ENCODE assay signal across 8 cellular contexts in the genomic region with DNA sequence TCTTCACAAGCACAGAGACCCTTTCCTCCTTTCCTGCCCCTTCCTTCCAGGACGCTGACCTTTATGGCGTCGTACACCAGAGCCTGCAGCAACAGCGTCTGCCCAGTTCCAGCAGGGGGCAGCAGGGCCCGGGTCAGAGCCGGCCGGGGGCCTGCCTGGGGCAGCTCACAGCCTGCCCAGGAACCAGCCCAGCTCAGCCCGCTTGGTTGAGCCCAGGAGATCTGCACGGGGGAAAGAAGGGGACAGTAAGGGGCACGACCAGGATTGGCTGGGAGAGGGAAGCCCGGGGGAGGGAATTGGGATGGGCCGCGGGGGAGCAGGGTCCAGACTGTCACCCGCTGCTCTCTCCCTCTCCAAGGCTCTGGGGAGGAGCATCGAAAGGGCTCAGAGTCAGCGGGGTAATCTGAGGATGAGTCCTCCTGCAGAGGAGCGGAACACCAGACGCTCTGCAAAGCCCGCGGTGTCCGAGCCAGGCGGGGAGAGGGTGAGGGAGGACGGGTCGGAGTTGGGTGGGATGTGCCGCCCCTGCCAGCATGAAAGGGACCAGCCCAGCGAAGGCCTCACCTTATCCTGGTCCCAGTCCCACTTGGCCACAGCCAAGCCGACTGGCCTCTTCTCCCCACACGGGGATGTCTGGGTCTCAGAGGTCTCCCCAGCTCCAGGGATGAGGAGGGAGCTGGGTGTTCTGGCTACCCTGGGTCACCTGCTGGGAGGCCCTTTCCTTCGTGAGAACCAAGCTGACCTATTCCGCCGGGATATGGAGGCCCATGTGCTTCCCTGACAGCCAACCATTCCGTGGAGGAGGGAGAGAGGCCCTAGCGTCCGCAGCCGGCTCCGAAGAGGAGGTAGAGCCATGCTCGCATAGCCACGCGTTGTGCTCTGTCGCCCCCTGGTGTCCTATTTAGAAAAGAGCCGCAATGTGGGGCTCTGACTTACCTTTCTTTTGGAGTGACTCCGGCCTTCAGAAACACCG. TPM values are rescaled to one million over a fixed set of nuclear protein-coding genes. Genes with fewer than 3 reads are reported as not detected.
A peak's percentile ranks its signal among the peaks of the same experiment; 100 is the strongest.
DNase-seq lines count a peak whose midpoint lies in the region; ATAC-seq and TF ChIP-seq lines count a peak whose summit lies in the region.

No MANE protein-coding gene starts in this region.

- H4K20me1 ChIP-seq in IMR-90 (ENCODE audit: insufficient read depth, low read length) (no peaks in the 10 kb centered on the region), OCI-LY3 (ENCODE audit: insufficient read depth, low read length) (no peaks in the 10 kb centered on the region)

- H2AFZ ChIP-seq in IMR-90 (replicated peaks; ENCODE audit: low read length, poor library complexity): peak overlapping the region; percentile 94
- H2AFZ ChIP-seq in OCI-LY3 (ENCODE audit: low read depth, low read length): peak overlapping the region; percentile 90

- H3K4me1 ChIP-seq in IMR-90 (ENCODE audit: control insufficient read depth, insufficient read depth, low read length): peaks cover 2% of the 10 kb centered on the region; the same call in 1 of the 2 replicates
- H3K4me1 ChIP-seq in OCI-LY3 (ENCODE audit: low read length): peaks cover 4% of the 10 kb centered on the region; the same call in 1 of the 2 replicates

- H3K9me3 ChIP-seq in IMR-90 (ENCODE audit: control insufficient read depth, insufficient read depth, low read length): no peaks in the 10 kb centered on the region
- H3K9me3 ChIP-seq in OCI-LY3 (ENCODE audit: insufficient read depth, low read length): no peaks in the 10 kb centered on the region

- no peak overlapping the region for H2BK5ac ChIP-seq in IMR-90 (ENCODE audit: low read depth, low read length, poor library complexity, severe bottlenecking)

- no peak overlapping the region for H4K5ac ChIP-seq in IMR-90 (ENCODE audit: low read depth, low read length)

- no peak overlapping the region for H4K8ac ChIP-seq in IMR-90 (ENCODE audit: low read depth in 2 of 2, low read length in 2 of 2)

- no peaks in the 10 kb centered on the region for H3K79me2 ChIP-seq in OCI-LY3 (ENCODE audit: low read length)

- H3K36me3 ChIP-seq in IMR-90 (ENCODE audit: control insufficient read depth, insufficient read depth, low read length) (peaks cover 3% of the 10 kb centered on the region; the same call in 1 of the 2 replicates), OCI-LY3 (replicated peaks; ENCODE audit: low read depth, low read length) (no peaks in the 10 kb centered on the region)

- no peaks in the 10 kb centered on the region for H3K9me1 ChIP-seq in IMR-90 (ENCODE audit: insufficient read depth, low read length)

- H3K4me3 ChIP-seq in IMR-90 (ENCODE audit: insufficient read depth, low read depth, low read length): no peak overlapping the region
- peak overlapping the region; percentile 82 for H3K4me3 ChIP-seq in OCI-LY3 (ENCODE audit: low read length)

- dilution Hi-C loops in IMR-90 (cut with HindIII; ENCODE audit: low sequenced_read_pairs, unreplicated experiment): no loop called here

- no peak for TF ChIP-seq POLR2A in IMR-90 (IDR thresholded peaks at IDR 0.05; ENCODE audit: low read depth, low read length)

- H2AK5ac ChIP-seq in IMR-90 (ENCODE audit: low read depth, low read length): no peak overlapping the region; the same call in 1 of the 2 replicates

- no peak overlapping the region for H3K27ac ChIP-seq in IMR-90 (ENCODE audit: insufficient read depth, low read length)
- no peak overlapping the region for H3K27ac ChIP-seq in OCI-LY3 (ENCODE audit: low read length)

- no TSS peak for BruUV-seq in IMR-90 (replicated peaks; lab: Mats Ljungman, UMichigan)

- peak; percentile 72 for DNase-seq in NK-92 treated with Interleukin-12 subunit alpha and Interleukin-12 subunit beta, amount 100 ng/mL, for 24 hours (lab: John Stamatoyannopoulos, UW)
- DNase-seq in NK-92 (lab: John Stamatoyannopoulos, UW; ENCODE audit: unreplicated experiment): no peak
- peak; percentile 69 for DNase-seq in IMR-90
- DNase-seq in activated T-cell treated with anti-CD3 and anti-CD28 coated beads for 24 hours (ENCODE audit: low read depth): peak; percentile 75
- DNase-seq in epidermal melanocyte (ENCODE audit: insufficient read length, low spot score): peak; percentile 95
- peak; percentile 83 for DNase-seq in middle frontal gyrus (ENCODE audit: extremely low spot score, low spot score)
- DNase-seq in stimulated activated CD8-positive, alpha-beta memory T cell treated with anti-CD3 and anti-CD28 coated beads, Interleukin-2, amount 100 ng/mL, for 1 hour (ENCODE audit: low read depth in 2 of 2): peak; percentile 62 to 72

- H3K27me3 ChIP-seq in IMR-90 (ENCODE audit: control insufficient read depth, insufficient read depth, low read length) (peaks cover 20% of the 10 kb centered on the region), OCI-LY3 (ENCODE audit: low read depth, low read length) (peaks cover 47% of the 10 kb centered on the region)

- intact Hi-C loops in IMR-90 (cut with micrococcal nuclease): loop anchor here (1.0 kb wide), 1 partner anchor 67 kb away; no protein-coding TSS in a partner anchor

- TF ChIP-seq RAD21 in IMR-90 (IDR thresholded peaks at IDR 0.05; ENCODE audit: low read length): peak; percentile 88

- H3K18ac ChIP-seq in IMR-90 (ENCODE audit: low read depth, low read length): no peak overlapping the region

- in situ Hi-C loops in IMR-90 (cut with MboI; ENCODE audit: low sequenced_read_pairs): loop anchor here (5.0 to 10.0 kb wide), 2 partner anchors 68 to 190 kb away; no protein-coding TSS in a partner anchor

- H3K4me2 ChIP-seq in IMR-90 (ENCODE audit: low read depth, low read length): no peak overlapping the region
- peak overlapping the region; percentile 99 for H3K4me2 ChIP-seq in OCI-LY3 (ENCODE audit: low read length)

- no peak overlapping the region for H3K9ac ChIP-seq in IMR-90 (ENCODE audit: low read depth, low read length)
- peak overlapping the region; percentile 62 for H3K9ac ChIP-seq in OCI-LY3 (ENCODE audit: low read length)

- ATAC-seq in IMR-90 (ENCODE audit: low read depth): peak; percentile 97

- H3K14ac ChIP-seq in IMR-90 (replicated peaks; ENCODE audit: low read depth, low read length): 0 out of 2 replicates have a peak overlapping the region, but pooled peaks have one; percentile 45

- CTCF ChIA-PET in IMR-90 (lab: Yijun Ruan, JAX): interaction anchor here (0.5 to 1.9 kb wide), 10 partner anchors 12 to 197 kb away, joined by 3 to 20 read pairs (median 4); no protein-coding TSS in a partner anchor

- H2BK20ac ChIP-seq in IMR-90 (ENCODE audit: low read depth, low read length): no peak overlapping the region

- no peak overlapping the region for H3K23ac ChIP-seq in IMR-90 (ENCODE audit: low read depth, low read length)

- H2AK9ac ChIP-seq in IMR-90 (replicated peaks; ENCODE audit: low read depth, low read length, poor library complexity): peak overlapping the region; percentile 90

- H3K56ac ChIP-seq in IMR-90 (ENCODE audit: extremely low read depth, insufficient read depth, low read length): no peak overlapping the region

- H3K4ac ChIP-seq in IMR-90 (ENCODE audit: low read depth, low read length): no peak overlapping the region; the same call in 1 of the 2 replicates

- H4K91ac ChIP-seq in IMR-90 (ENCODE audit: insufficient read depth, low read depth, low read length): no peak overlapping the region; the same call in 1 of the 2 replicates

- no peak overlapping the region for H2BK120ac ChIP-seq in IMR-90 (ENCODE audit: low read depth, low read length)

- no peak overlapping the region for H2BK15ac ChIP-seq in IMR-90 (ENCODE audit: low read depth, low read length)

- 11% methylated on average over 11 of the region's 43 CpGs; no CpG with 5 or more reads in 1 of the 2 experiments for WGBS in IMR-90 (ENCODE audit: extremely low coverage in 2 of 2, insufficient read length in 1 of 2), 2 experiments

- POLR2A ChIA-PET in IMR-90 (lab: Charles Lee; ENCODE audit: unreplicated experiment): no interaction called here

- H3K79me1 ChIP-seq in IMR-90 (ENCODE audit: low read depth in 1 of 2, low read length in 2 of 2): no peaks in the 10 kb centered on the region

- TF ChIP-seq CTCF in IMR-90 (conservative IDR thresholded peaks at IDR 0.05; ENCODE audit: low read depth, low read length) (peak; percentile 93), OCI-LY3 (IDR thresholded peaks at IDR 0.05; ENCODE audit: low read depth, low read length) (peak; percentile 96)

TF ChIP-seq in IMR-90, 13 proteins besides CTCF, POLR2A, EP300 and RAD21 (continues in another document):
- TF ChIP-seq FOS (IDR thresholded peaks at IDR 0.05; ENCODE audit: low read depth, low read length) (no peak), MAFK (IDR thresholded peaks at IDR 0.05; ENCODE audit: low read depth, low read length) (no peak), NFE2L2 (IDR thresholded peaks at IDR 0.05; ENCODE audit: low read depth, low read length) (no peak), BHLHE40 (IDR thresholded peaks at IDR 0.05; ENCODE audit: low read depth, low read length) (no peak), MAZ (IDR thresholded peaks at IDR 0.05; ENCODE audit: borderline replicate concordance, low read depth, low read length) (peak; percentile 62; the same call in 1 of the 2 replicates)
- TF ChIP-seq, protein P1, sequence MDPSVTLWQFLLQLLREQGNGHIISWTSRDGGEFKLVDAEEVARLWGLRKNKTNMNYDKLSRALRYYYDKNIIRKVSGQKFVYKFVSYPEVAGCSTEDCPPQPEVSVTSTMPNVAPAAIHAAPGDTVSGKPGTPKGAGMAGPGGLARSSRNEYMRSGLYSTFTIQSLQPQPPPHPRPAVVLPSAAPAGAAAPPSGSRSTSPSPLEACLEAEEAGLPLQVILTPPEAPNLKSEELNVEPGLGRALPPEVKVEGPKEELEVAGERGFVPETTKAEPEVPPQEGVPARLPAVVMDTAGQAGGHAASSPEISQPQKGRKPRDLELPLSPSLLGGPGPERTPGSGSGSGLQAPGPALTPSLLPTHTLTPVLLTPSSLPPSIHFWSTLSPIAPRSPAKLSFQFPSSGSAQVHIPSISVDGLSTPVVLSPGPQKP (IDR thresholded peaks at IDR 0.05; ENCODE audit: borderline replicate concordance, low read depth, low read length): no peak
- TF ChIP-seq, protein P2, sequence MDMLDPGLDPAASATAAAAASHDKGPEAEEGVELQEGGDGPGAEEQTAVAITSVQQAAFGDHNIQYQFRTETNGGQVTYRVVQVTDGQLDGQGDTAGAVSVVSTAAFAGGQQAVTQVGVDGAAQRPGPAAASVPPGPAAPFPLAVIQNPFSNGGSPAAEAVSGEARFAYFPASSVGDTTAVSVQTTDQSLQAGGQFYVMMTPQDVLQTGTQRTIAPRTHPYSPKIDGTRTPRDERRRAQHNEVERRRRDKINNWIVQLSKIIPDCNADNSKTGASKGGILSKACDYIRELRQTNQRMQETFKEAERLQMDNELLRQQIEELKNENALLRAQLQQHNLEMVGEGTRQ (IDR thresholded peaks at IDR 0.05; ENCODE audit: low read depth, low read length): no peak

RNA-seq across cellular contexts. Expression of a gene that starts 7.4 kb away (rescaled TPM):
- total RNA-seq in IMR-90 (2012; rRNA removed): under 0.01 and 0.18 TPM in 2 replicates
- 0.19 and 0.32 TPM in 2 replicates for polyA plus RNA-seq in IMR-90 (2012; rRNA removed)
- polyA plus RNA-seq in IMR-90 (2012; cell fraction: cytosol; rRNA removed): 0.03 and 0.12 TPM in 2 replicates
- 0.27 and 0.29 TPM in 2 replicates for polyA plus RNA-seq in IMR-90 (2012; cell fraction: nucleus; rRNA removed; ENCODE audit: low replicate concordance)

RNA-seq across cellular contexts. Expression of a gene that starts 37.6 kb away (rescaled TPM):
- 0.54 and 0.56 TPM in 2 replicates for total RNA-seq in IMR-90 (2012; rRNA removed)
- 2.3 and 2.7 TPM in 2 replicates for polyA plus RNA-seq in IMR-90 (2012; rRNA removed)
- polyA plus RNA-seq in IMR-90 (2012; cell fraction: cytosol; rRNA removed): 1.2 and 2.6 TPM in 2 replicates
- polyA plus RNA-seq in IMR-90 (2012; cell fraction: nucleus; rRNA removed; ENCODE audit: low replicate concordance): 12.3 and 14.6 TPM in 2 replicates
